Comparison of ENCODE assay signal across 27 cellular contexts in the genomic region with DNA sequence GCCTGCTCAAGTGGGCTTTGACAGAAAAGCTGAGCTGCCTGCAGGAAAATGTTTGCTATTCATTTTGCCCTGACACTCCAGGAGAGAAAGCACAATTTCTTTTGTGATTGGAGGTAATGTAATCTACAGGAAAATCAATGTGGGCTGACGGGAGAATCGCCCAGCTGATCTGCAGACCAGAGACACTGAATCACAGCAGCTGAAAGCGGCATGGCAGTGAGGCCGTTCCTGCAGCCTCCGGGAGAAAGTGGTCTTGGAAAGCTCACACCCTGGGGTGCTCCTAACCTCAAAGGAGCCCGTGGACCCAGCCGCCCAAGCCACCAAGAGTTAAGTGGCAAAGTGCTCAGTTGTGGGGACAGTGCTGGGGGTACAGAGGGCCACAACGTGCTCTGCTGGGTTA.
"Had no signal": no experiment of that assay in that cellular context is flagged by ENCODE, and none has a peak within 500 bp of the region (broad histone marks: within the 10 kb centered on the region; RNA-seq: fewer than 3 reads in every experiment).

No MANE protein-coding gene starts in this region.

- H3K4me3 Mint-ChIP-seq: activated B cell treated with CpG ODN at 0.5 μM for 24 hours; activated CD4-positive, alpha-beta T cell treated with anti-CD3 and anti-CD28 coated beads, Interleukin-2, amount 10 ng/mL, durations not matched to agents 24 days and 14 days; activated CD8-positive, alpha-beta memory T cell treated with anti-CD3 and anti-CD28 coated beads, Interleukin-2, amount 10 ng/mL, durations not matched to agents 7 days and 5 days; activated naive CD4-positive, alpha-beta T cell treated with anti-CD3 and anti-CD28 coated beads, Interleukin-2, amount 50 U/mL, for 24 hours; activated T-cell treated with anti-CD3 and anti-CD28 coated beads, Interleukin-2, amount 50 U/mL, for 24 hours; activated T-helper 1 cell treated with anti-CD3 and anti-CD28 coated beads, Interleukin-12 subunit alpha, Interleukin-12 subunit beta, Interleukin-2, Interleukin-4 antibody, amounts not matched to agents 30 ng/mL and 10 ng/mL and 1 ng/mL, durations not matched to agents 14 hours and 24 hours and 36 hours; T-cell had no signal

- H3K4me3 ChIP-seq: ascending aorta, body of pancreas, SK-N-MC had no signal

- H3K4me1 Mint-ChIP-seq: activated B cell treated with CpG ODN at 0.5 μM for 24 hours; activated CD4-positive, alpha-beta T cell treated with anti-CD3 and anti-CD28 coated beads, Interleukin-2, amount 10 ng/mL, durations not matched to agents 24 days and 14 days; activated CD8-positive, alpha-beta memory T cell treated with anti-CD3 and anti-CD28 coated beads, Interleukin-2, amount 10 ng/mL, durations not matched to agents 7 days and 5 days; activated naive CD4-positive, alpha-beta T cell treated with anti-CD3 and anti-CD28 coated beads, Interleukin-2, amount 50 U/mL, for 24 hours; T-cell had no signal

- H3K9me3 ChIP-seq: ascending aorta, body of pancreas had no signal

- H3K27ac ChIP-seq: ascending aorta, body of pancreas, SK-N-MC had no signal

- H3K9me3 Mint-ChIP-seq: activated B cell treated with CpG ODN at 0.5 μM for 24 hours; activated CD4-positive, alpha-beta T cell treated with anti-CD3 and anti-CD28 coated beads, Interleukin-2, amount 10 ng/mL, durations not matched to agents 24 days and 14 days; activated naive CD4-positive, alpha-beta T cell treated with anti-CD3 and anti-CD28 coated beads, Interleukin-2, amount 50 U/mL, for 24 hours; activated T-helper 1 cell treated with anti-CD3 and anti-CD28 coated beads, Interleukin-12 subunit alpha, Interleukin-12 subunit beta, Interleukin-2, Interleukin-4 antibody, amounts not matched to agents 30 ng/mL and 10 ng/mL and 1 ng/mL, durations not matched to agents 14 hours and 24 hours and 36 hours; T-cell had no signal

- H3K4me1 ChIP-seq: body of pancreas had no signal

- H3K36me3 Mint-ChIP-seq: activated CD8-positive, alpha-beta memory T cell treated with anti-CD3 and anti-CD28 coated beads, Interleukin-2, amount 10 ng/mL, durations not matched to agents 7 days and 5 days; activated naive CD4-positive, alpha-beta T cell treated with anti-CD3 and anti-CD28 coated beads, Interleukin-2, amount 50 U/mL, for 24 hours; T-cell had no signal

- H3K36me3 ChIP-seq: ascending aorta had no signal

- ATAC-seq: activated CD8-positive, alpha-beta memory T cell treated with anti-CD3 and anti-CD28 coated beads, Interleukin-2, amount 10 ng/mL, durations not matched to agents 7 days and 5 days; body of pancreas; Panc1; Right ventricle myocardium inferior; T-cell had no signal

- DNase-seq: activated B cell treated with CpG ODN at 0.5 μM for 24 hours; activated CD4-positive, alpha-beta T cell treated with anti-CD3 and anti-CD28 coated beads for 1 hour; activated CD4-positive, alpha-beta T cell treated with anti-CD3 and anti-CD28 coated beads, Interleukin-2, amount 10 ng/mL, durations not matched to agents 24 days and 14 days; activated CD4-positive, alpha-beta T cell treated with anti-CD3 and anti-CD28 coated beads, Interleukin-2, amount 50 U/mL, for 48 hours; activated CD8-positive, alpha-beta memory T cell treated with anti-CD3 and anti-CD28 coated beads, Interleukin-2, amount 10 ng/mL, durations not matched to agents 7 days and 5 days; activated effector memory CD4-positive, alpha-beta T cell treated with Interleukin-2 at 50 U/mL for 16 hours; activated naive CD4-positive, alpha-beta T cell; activated T-cell treated with anti-CD3 and anti-CD28 coated beads, Interleukin-2, amount 50 U/mL, for 24 hours; body of pancreas; IMR-90; KBM-7; NCI-H1105; NCI-H1436; NCI-H1694 treated with DMSO at 0.1 percent for 48 hours; NCI-H2029 treated with DMSO at 0.1 percent for 48 hours; NCI-H524; NCI-H748 treated with DMSO at 0.1 percent for 48 hours; OCI-M1; T-cell; T-helper 2 cell; T1000 had no signal

- H3K27me3 ChIP-seq: ascending aorta, body of pancreas had no signal

- H3K27ac Mint-ChIP-seq: activated B cell treated with CpG ODN at 0.5 μM for 24 hours; activated CD4-positive, alpha-beta T cell treated with anti-CD3 and anti-CD28 coated beads, Interleukin-2, amount 10 ng/mL, durations not matched to agents 24 days and 14 days; activated CD8-positive, alpha-beta memory T cell treated with anti-CD3 and anti-CD28 coated beads, Interleukin-2, amount 10 ng/mL, durations not matched to agents 7 days and 5 days; activated naive CD4-positive, alpha-beta T cell treated with anti-CD3 and anti-CD28 coated beads, Interleukin-2, amount 50 U/mL, for 24 hours; activated T-cell treated with anti-CD3 and anti-CD28 coated beads, Interleukin-2, amount 50 U/mL, for 24 hours; activated T-helper 1 cell treated with anti-CD3 and anti-CD28 coated beads, Interleukin-12 subunit alpha, Interleukin-12 subunit beta, Interleukin-2, Interleukin-4 antibody, amounts not matched to agents 30 ng/mL and 10 ng/mL and 1 ng/mL, durations not matched to agents 14 hours and 24 hours and 36 hours; T-cell had no signal

- H3K27me3 Mint-ChIP-seq: activated B cell treated with CpG ODN at 0.5 μM for 24 hours; activated CD4-positive, alpha-beta T cell treated with anti-CD3 and anti-CD28 coated beads, Interleukin-2, amount 10 ng/mL, durations not matched to agents 24 days and 14 days; activated CD8-positive, alpha-beta memory T cell treated with anti-CD3 and anti-CD28 coated beads, Interleukin-2, amount 10 ng/mL, durations not matched to agents 7 days and 5 days; activated naive CD4-positive, alpha-beta T cell treated with anti-CD3 and anti-CD28 coated beads, Interleukin-2, amount 50 U/mL, for 24 hours; activated T-cell treated with anti-CD3 and anti-CD28 coated beads, Interleukin-2, amount 50 U/mL, for 24 hours; T-cell had no signal
